1 cellular context compared by ENCODE assay signal in the genomic region with DNA sequence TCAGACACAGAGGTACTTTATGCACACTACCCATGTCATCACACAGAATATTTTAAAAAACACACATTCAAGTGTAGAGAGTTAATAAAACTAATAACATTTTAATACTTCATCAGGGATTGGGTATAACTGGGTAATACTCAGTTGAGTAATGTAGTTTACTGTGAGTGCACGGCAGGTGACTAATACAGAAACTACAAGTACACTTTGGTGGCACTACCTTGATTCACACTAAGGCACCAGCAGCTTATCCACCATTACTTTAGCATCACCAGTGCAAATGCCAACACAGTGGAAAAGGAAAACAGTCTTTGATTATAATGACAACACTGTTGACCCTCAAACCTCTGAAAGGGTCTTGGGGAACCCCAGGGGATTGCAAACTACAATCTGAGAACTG.
TF ChIP-seq lines count a peak whose summit lies in the region.

No MANE protein-coding gene starts in this region.

TF ChIP-seq in GM12878, 131 proteins besides CTCF, POLR2A, EP300 and RAD21:
- TF ChIP-seq WRNIP1 (IDR thresholded peaks at IDR 0.05; ENCODE audit: borderline replicate concordance, low read depth, low read length) (no peak), RELA (IDR thresholded peaks at IDR 0.05; ENCODE audit: borderline replicate concordance, partially characterized antibody) (no peak), ZNF384 (IDR thresholded peaks at IDR 0.05; ENCODE audit: borderline replicate concordance, low read depth, low read length) (no peak), JUNB (IDR thresholded peaks at IDR 0.05) (peak; percentile 57), ASH2L (IDR thresholded peaks at IDR 0.05; ENCODE audit: borderline replicate concordance, low read depth) (no peak)
- TF ChIP-seq, protein P1, sequence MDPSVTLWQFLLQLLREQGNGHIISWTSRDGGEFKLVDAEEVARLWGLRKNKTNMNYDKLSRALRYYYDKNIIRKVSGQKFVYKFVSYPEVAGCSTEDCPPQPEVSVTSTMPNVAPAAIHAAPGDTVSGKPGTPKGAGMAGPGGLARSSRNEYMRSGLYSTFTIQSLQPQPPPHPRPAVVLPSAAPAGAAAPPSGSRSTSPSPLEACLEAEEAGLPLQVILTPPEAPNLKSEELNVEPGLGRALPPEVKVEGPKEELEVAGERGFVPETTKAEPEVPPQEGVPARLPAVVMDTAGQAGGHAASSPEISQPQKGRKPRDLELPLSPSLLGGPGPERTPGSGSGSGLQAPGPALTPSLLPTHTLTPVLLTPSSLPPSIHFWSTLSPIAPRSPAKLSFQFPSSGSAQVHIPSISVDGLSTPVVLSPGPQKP (IDR thresholded peaks at IDR 0.05; ENCODE audit: low read depth, low read length), result no peak
- TF ChIP-seq, protein P2, sequence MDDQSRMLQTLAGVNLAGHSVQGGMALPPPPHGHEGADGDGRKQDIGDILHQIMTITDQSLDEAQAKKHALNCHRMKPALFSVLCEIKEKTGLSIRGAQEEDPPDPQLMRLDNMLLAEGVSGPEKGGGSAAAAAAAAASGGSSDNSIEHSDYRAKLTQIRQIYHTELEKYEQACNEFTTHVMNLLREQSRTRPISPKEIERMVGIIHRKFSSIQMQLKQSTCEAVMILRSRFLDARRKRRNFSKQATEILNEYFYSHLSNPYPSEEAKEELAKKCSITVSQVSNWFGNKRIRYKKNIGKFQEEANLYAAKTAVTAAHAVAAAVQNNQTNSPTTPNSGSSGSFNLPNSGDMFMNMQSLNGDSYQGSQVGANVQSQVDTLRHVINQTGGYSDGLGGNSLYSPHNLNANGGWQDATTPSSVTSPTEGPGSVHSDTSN (IDR thresholded peaks at IDR 0.05; ENCODE audit: insufficient replicate concordance, low read depth, low read length), result no peak
- TF ChIP-seq, protein P3, sequence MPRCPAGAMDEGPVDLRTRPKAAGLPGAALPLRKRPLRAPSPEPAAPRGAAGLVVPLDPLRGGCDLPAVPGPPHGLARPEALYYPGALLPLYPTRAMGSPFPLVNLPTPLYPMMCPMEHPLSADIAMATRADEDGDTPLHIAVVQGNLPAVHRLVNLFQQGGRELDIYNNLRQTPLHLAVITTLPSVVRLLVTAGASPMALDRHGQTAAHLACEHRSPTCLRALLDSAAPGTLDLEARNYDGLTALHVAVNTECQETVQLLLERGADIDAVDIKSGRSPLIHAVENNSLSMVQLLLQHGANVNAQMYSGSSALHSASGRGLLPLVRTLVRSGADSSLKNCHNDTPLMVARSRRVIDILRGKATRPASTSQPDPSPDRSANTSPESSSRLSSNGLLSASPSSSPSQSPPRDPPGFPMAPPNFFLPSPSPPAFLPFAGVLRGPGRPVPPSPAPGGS (IDR thresholded peaks at IDR 0.05; ENCODE audit: borderline replicate concordance, insufficient read depth, low read depth, low read length, poor library complexity, severe bottlenecking), result no peak
